In genomic region chr16:57462209-57462977, GRCh38 we compare ENCODE assay signal across 1 cellular context.
TF ChIP-seq lines count a peak whose summit lies in the region.

TSS of gene POLR2C (plus strand) at chr16:57462679. CDS start at chr16:57462725, 46 bp downstream.

TF ChIP-seq in K562, 482 proteins besides CTCF, POLR2A, EP300 and RAD21 (continued from another document and continues in another):
- TF ChIP-seq ID3 (CRISPR knock-in tag; IDR thresholded peaks at IDR 0.05) (no peak), ID3 (tag; IDR thresholded peaks at IDR 0.05) (no peak; the same call in 1 of the 2 replicates), CREB3 (tag; conservative IDR thresholded peaks at IDR 0.05; ENCODE audit: low read depth) (no peak), ZNF263 (CRISPR knock-in tag; IDR thresholded peaks at IDR 0.05; ENCODE audit: borderline replicate concordance) (peak; percentile 20; the same call in 1 of the 2 replicates), SNIP1 (IDR thresholded peaks at IDR 0.05; ENCODE audit: low read depth) (peak; percentile 89), FOXO4 (CRISPR knock-in tag; IDR thresholded peaks at IDR 0.05) (no peak), GABPA (tag; conservative IDR thresholded peaks at IDR 0.05; ENCODE audit: low read depth) (peak; percentile 98), ZNF445 (CRISPR knock-in tag; IDR thresholded peaks at IDR 0.05; ENCODE audit: low read depth) (no peak), RCOR1 (IDR thresholded peaks at IDR 0.05; ENCODE audit: borderline replicate concordance in 1 of 2, low read depth in 2 of 2, low read length in 2 of 2) (peak in 1 of 2 experiments; percentile 68; a peak in 2 of 4 replicates), SRSF1 (IDR thresholded peaks at IDR 0.05; ENCODE audit: low read depth, low read length) (no peak), TCF7 (IDR thresholded peaks at IDR 0.05; ENCODE audit: borderline replicate concordance) (0 out of 2 replicates have a peak, but pooled peaks have one; percentile 26), ZNF347 (CRISPR knock-in tag; IDR thresholded peaks at IDR 0.05; ENCODE audit: low read depth) (no peak), NR1H2 (CRISPR knock-in tag; IDR thresholded peaks at IDR 0.05) (no peak), CTBP1 (IDR thresholded peaks at IDR 0.05; ENCODE audit: borderline replicate concordance) (peak; percentile 53; the same call in 1 of the 2 replicates), EGR1 (conservative IDR thresholded peaks at IDR 0.05) (no peak), LCOR (CRISPR knock-in tag; IDR thresholded peaks at IDR 0.05) (peak; percentile 81), MED1 (CRISPR knock-in tag; IDR thresholded peaks at IDR 0.05; ENCODE audit: borderline replicate concordance) (no peak), ZNF124 (CRISPR knock-in tag; IDR thresholded peaks at IDR 0.05) (no peak), GTF2B (IDR thresholded peaks at IDR 0.05; ENCODE audit: extremely low read depth, insufficient read length) (no peak), NELFE (IDR thresholded peaks at IDR 0.05; ENCODE audit: insufficient read depth, insufficient read length) (no peak), SP2 (IDR thresholded peaks at IDR 0.05; ENCODE audit: extremely low read depth, low read depth, low read length, poor library complexity, severe bottlenecking) (peak; percentile 91), THRAP3 (IDR thresholded peaks at IDR 0.05; ENCODE audit: borderline replicate concordance) (no peak), XRCC5 (IDR thresholded peaks at IDR 0.05; ENCODE audit: low read depth, low read length) (peak; percentile 87; the same call in 1 of the 2 replicates), SNRNP70 (optimal IDR thresholded peaks at IDR 0.05; ENCODE audit: low read depth, low read length) (no peak), MAX (CRISPR knock-in tag; IDR thresholded peaks at IDR 0.05) (no peak; the same call in none of the 2 replicates), HMG20B (CRISPR knock-in tag; IDR thresholded peaks at IDR 0.05) (no peak), NCOA6 (IDR thresholded peaks at IDR 0.05) (no peak), STAT5B (CRISPR knock-in tag; IDR thresholded peaks at IDR 0.05) (no peak), ZNF197 (CRISPR knock-in tag; IDR thresholded peaks at IDR 0.05; ENCODE audit: low read depth) (0 out of 2 replicates have a peak, but pooled peaks have one; percentile 60), FOXA3 (CRISPR knock-in tag; conservative IDR thresholded peaks at IDR 0.05 in 1 of 2, IDR thresholded peaks at IDR 0.05 in 1 of 2) (no peak; a peak in 1 of 4 replicates), PHTF2 (CRISPR knock-in tag; IDR thresholded peaks at IDR 0.05) (no peak), KLF10 (CRISPR knock-in tag; IDR thresholded peaks at IDR 0.05) (no peak), MYC (IDR thresholded peaks at IDR 0.05; ENCODE audit: low read depth, low read length) (peak; percentile 84), MYC (CRISPR knock-in tag; IDR thresholded peaks at IDR 0.05; ENCODE audit: borderline replicate concordance, low read depth) (no peak), HLTF (IDR thresholded peaks at IDR 0.05) (no peak), HDAC2 (IDR thresholded peaks at IDR 0.05) (no peak), E2F4 (CRISPR knock-in tag; IDR thresholded peaks at IDR 0.05; ENCODE audit: low read depth) (no peak), MTA1 (IDR thresholded peaks at IDR 0.05; ENCODE audit: borderline replicate concordance) (no peak), ZNF780A (CRISPR knock-in tag; IDR thresholded peaks at IDR 0.05) (no peak), AFF1 (IDR thresholded peaks at IDR 0.05; ENCODE audit: low read depth in 1 of 2, partially characterized antibody in 2 of 2) (no peak), HDAC1 (IDR thresholded peaks at IDR 0.05) (peak in 1 of 2 experiments; percentile 70; a peak in 2 of 4 replicates), CBFA2T2 (conservative IDR thresholded peaks at IDR 0.05) (no peak), ZNF57 (CRISPR knock-in tag; IDR thresholded peaks at IDR 0.05) (no peak), ZNF408 (CRISPR knock-in tag; IDR thresholded peaks at IDR 0.05; ENCODE audit: low read depth) (no peak), ILK (tag; IDR thresholded peaks at IDR 0.05; ENCODE audit: borderline replicate concordance, low read depth) (no peak), ELK3 (CRISPR knock-in tag; IDR thresholded peaks at IDR 0.05) (no peak), ZNF280B (CRISPR knock-in tag; IDR thresholded peaks at IDR 0.05) (no peak), ZNF79 (CRISPR knock-in tag; IDR thresholded peaks at IDR 0.05; ENCODE audit: low read depth) (no peak), PATZ1 (CRISPR knock-in tag; IDR thresholded peaks at IDR 0.05; ENCODE audit: borderline replicate concordance) (no peak), PHF21A (IDR thresholded peaks at IDR 0.05; ENCODE audit: borderline replicate concordance, low read depth) (no peak), TGIF2 (CRISPR knock-in tag; IDR thresholded peaks at IDR 0.05) (no peak), ZNF778 (CRISPR knock-in tag; IDR thresholded peaks at IDR 0.05) (no peak), PHF8 (IDR thresholded peaks at IDR 0.05; ENCODE audit: borderline replicate concordance, low read length) (peak; percentile 94), SRSF3 (IDR thresholded peaks at IDR 0.05; ENCODE audit: insufficient read depth, low read length) (no peak), IRF1 (CRISPR knock-in tag; IDR thresholded peaks at IDR 0.05; ENCODE audit: borderline replicate concordance) (no peak), ETS1 (conservative IDR thresholded peaks at IDR 0.05; ENCODE audit: control insufficient read depth, low read depth, low read length) (peak; percentile 96), ZNF436 (CRISPR knock-in tag; IDR thresholded peaks at IDR 0.05) (peak; percentile 63; the same call in 1 of the 2 replicates)
